Comparison of ENCODE assay signal across 17 cellular contexts in genomic region chr3:15301761-15302160, GRCh38. TPM values are rescaled to one million over a fixed set of nuclear protein-coding genes. Genes with fewer than 3 reads are reported as not detected.
DNase-seq lines count a peak whose midpoint lies in the region; ATAC-seq and TF ChIP-seq lines count a peak whose summit lies in the region.
"Had no signal": no experiment of that assay in that cellular context is flagged by ENCODE, and none has a peak within 500 bp of the region (broad histone marks: within the 10 kb centered on the region; RNA-seq: fewer than 3 reads in every experiment).

No MANE protein-coding gene starts in this region.

- H3K4me3 Mint-ChIP-seq in CD8-positive, alpha-beta memory T cell, result peak overlapping the region; percentile 49 to 96 (median 73)
- peak overlapping the region in 6 of 10 donors; percentile 16 to 77 (median 37) for H3K4me3 Mint-ChIP-seq in naive thymus-derived CD4-positive, alpha-beta T cell
- H3K4me3 Mint-ChIP-seq in stimulated activated memory B cell treated with anti-CD40 and anti-IgM and Interleukin-4, amounts not matched to agents 10 μg/mL and 1 μg/mL and 100 μg/mL, for 72 hours, result no peak overlapping the region
- H3K4me3 Mint-ChIP-seq: GM23338 had no signal

- no peaks in the 10 kb centered on the region for H3F3A ChIP-seq in PC-3 (ENCODE audit: low read length, unreplicated experiment)

- no peak overlapping the region for H2AFZ ChIP-seq in PC-3 (ENCODE audit: low read length)
- H2AFZ ChIP-seq: GM23338 had no signal

- no TSS peak for BruUV-seq in PC-3 (replicated peaks; lab: Mats Ljungman, UMichigan)

- H3K4me1 Mint-ChIP-seq in CD8-positive, alpha-beta memory T cell, result peaks cover 73 to 90% (median 87%) of the 10 kb centered on the region in 3 donors
- H3K4me1 Mint-ChIP-seq in naive thymus-derived CD4-positive, alpha-beta T cell, result peaks cover 50 to 90% (median 75%) of the 10 kb centered on the region in 7 donors
- H3K4me1 Mint-ChIP-seq in stimulated activated memory B cell treated with anti-CD40 and anti-IgM and Interleukin-4, amounts not matched to agents 10 μg/mL and 1 μg/mL and 100 μg/mL, for 72 hours, result peaks cover 51% of the 10 kb centered on the region

- no peaks in the 10 kb centered on the region for H3K27me3 Mint-ChIP-seq in CD8-positive, alpha-beta memory T cell
- H3K27me3 Mint-ChIP-seq in naive thymus-derived CD4-positive, alpha-beta T cell, result no peaks in the 10 kb centered on the region
- H3K27me3 Mint-ChIP-seq in stimulated activated memory B cell treated with anti-CD40 and anti-IgM and Interleukin-4, amounts not matched to agents 10 μg/mL and 1 μg/mL and 100 μg/mL, for 72 hours, result no peaks in the 10 kb centered on the region

- no peaks in the 10 kb centered on the region for H3K9me3 Mint-ChIP-seq in CD8-positive, alpha-beta memory T cell
- H3K9me3 Mint-ChIP-seq in naive thymus-derived CD4-positive, alpha-beta T cell, result peaks cover 0 to 3% (median 0%) of the 10 kb centered on the region in 11 donors
- H3K9me3 Mint-ChIP-seq in stimulated activated memory B cell treated with anti-CD40 and anti-IgM and Interleukin-4, amounts not matched to agents 10 μg/mL and 1 μg/mL and 100 μg/mL, for 72 hours, result no peaks in the 10 kb centered on the region
- H3K9me3 Mint-ChIP-seq: GM23338 had no signal

- POLR2A ChIA-PET in CD8-positive, alpha-beta memory T cell (lab: Charles Lee), result no interaction called here
- POLR2A ChIA-PET in naive thymus-derived CD4-positive, alpha-beta T cell (lab: Charles Lee), result no interaction called here
- POLR2A ChIA-PET in PC-3 (lab: Charles Lee; ENCODE audit: unreplicated experiment), result no interaction called here

- no peaks in the 10 kb centered on the region for H3K27me3 ChIP-seq in CD8-positive, alpha-beta memory T cell (ENCODE audit: insufficient read depth, low read length, poor library complexity, severe bottlenecking)
- H3K27me3 ChIP-seq in adrenal gland, result no peaks in the 10 kb centered on the region
- H3K27me3 ChIP-seq in naive thymus-derived CD4-positive, alpha-beta T cell (ENCODE audit: control insufficient read depth in 2 of 2, insufficient read depth in 2 of 2, low read length in 2 of 2), result no peaks in the 10 kb centered on the region
- no peaks in the 10 kb centered on the region for H3K27me3 ChIP-seq in PC-3 (ENCODE audit: low read length)

- CTCF ChIA-PET in CD8-positive, alpha-beta memory T cell (lab: Charles Lee), result interaction anchor here (0.8 to 1.4 kb wide), 2 partner anchors 27 to 34 kb away, joined by 3 to 4 read pairs; no protein-coding TSS in a partner anchor
- CTCF ChIA-PET in naive thymus-derived CD4-positive, alpha-beta T cell (lab: Charles Lee), result interaction anchor here (1.2 kb wide), 1 partner anchor 103 kb away, joined by 3 read pairs; no protein-coding TSS in a partner anchor
- CTCF ChIA-PET in PC-3 (lab: Charles Lee), result no interaction called here

- no peak for TF ChIP-seq CTCF in adrenal gland (IDR thresholded peaks at IDR 0.05)
- TF ChIP-seq CTCF in PC-3 (conservative IDR thresholded peaks at IDR 0.05; ENCODE audit: low read depth, low read length), result no peak

- H3K27ac Mint-ChIP-seq in CD8-positive, alpha-beta memory T cell, result peak overlapping the region; percentile 51 to 90 (median 68)
- H3K27ac Mint-ChIP-seq in naive thymus-derived CD4-positive, alpha-beta T cell, result peak overlapping the region in 5 of 9 donors; percentile 11 to 72 (median 62)
- H3K27ac Mint-ChIP-seq in stimulated activated memory B cell treated with anti-CD40 and anti-IgM and Interleukin-4, amounts not matched to agents 10 μg/mL and 1 μg/mL and 100 μg/mL, for 72 hours, result peak overlapping the region; percentile 69
- H3K27ac Mint-ChIP-seq: GM23338 had no signal

- H3K4me3 ChIP-seq in CD8-positive, alpha-beta memory T cell (ENCODE audit: low read length), result no peak overlapping the region
- no peak overlapping the region for H3K4me3 ChIP-seq in adrenal gland
- H3K4me3 ChIP-seq in naive thymus-derived CD4-positive, alpha-beta T cell (ENCODE audit: low read length), result no peak overlapping the region
- no peak overlapping the region for H3K4me3 ChIP-seq in PC-3 (ENCODE audit: low read length)
- H3K4me3 ChIP-seq: GM23338 had no signal

- H3K27ac ChIP-seq in CD8-positive, alpha-beta memory T cell (ENCODE audit: low read depth, low read length), result no peak overlapping the region
- H3K27ac ChIP-seq in adrenal gland, result peak overlapping the region in 4 of 5 donors; percentile 38 to 93 (median 88)
- H3K27ac ChIP-seq in naive thymus-derived CD4-positive, alpha-beta T cell (ENCODE audit: low read depth, low read length), result no peak overlapping the region
- no peak overlapping the region for H3K27ac ChIP-seq in PC-3 (ENCODE audit: low read length)
- H3K27ac ChIP-seq: HL-60 had no signal

- H3K9ac ChIP-seq in PC-3 (ENCODE audit: low read length), result no peak overlapping the region

- no peaks in the 10 kb centered on the region for H3K9me3 ChIP-seq in CD8-positive, alpha-beta memory T cell (ENCODE audit: low read length)
- H3K9me3 ChIP-seq in adrenal gland (replicated peaks in 1 of 3) (no peaks in the 10 kb centered on the region), PC-3 (ENCODE audit: low read length) (no peaks in the 10 kb centered on the region)
- no peaks in the 10 kb centered on the region for H3K9me3 ChIP-seq in naive thymus-derived CD4-positive, alpha-beta T cell (ENCODE audit: control insufficient read depth in 2 of 3, low read length in 3 of 3)

- no peak for DNase-seq in CD8-positive, alpha-beta memory T cell
- DNase-seq in adrenal gland (peak in 1 of 7 donors; percentile 47), iPS-NIHi11 (ENCODE audit: low spot score) (no peak), PC-3 (no peak), NCI-H2081 treated with DMSO at 0.1 percent for 48 hours (lab: John Stamatoyannopoulos, UW) (no peak)
- DNase-seq in naive thymus-derived CD4-positive, alpha-beta T cell, result no peak
- DNase-seq: Calu3, DMS79, KBM-7, NCI-H1048, NCI-H146, NCI-H2107, NCI-H345 had no signal

- no peaks in the 10 kb centered on the region for H3K79me2 ChIP-seq in PC-3 (ENCODE audit: low read length)

- no peaks in the 10 kb centered on the region for H3K9me2 ChIP-seq in PC-3 (replicated peaks; ENCODE audit: low read length)

- intact Hi-C loops in adrenal gland (cut with DNase I), result no loop called here
- intact Hi-C loops in naive thymus-derived CD4-positive, alpha-beta T cell (cut with micrococcal nuclease), result no loop called here
- intact Hi-C loops in PC-3 (cut with micrococcal nuclease), result no loop called here

- peaks cover 93% of the 10 kb centered on the region for H3K4me1 ChIP-seq in CD8-positive, alpha-beta memory T cell (ENCODE audit: insufficient read depth, low read length)
- H3K4me1 ChIP-seq in adrenal gland (replicated peaks in 1 of 2), result peaks cover 42 to 58% of the 10 kb centered on the region in 2 donors
- peaks cover 44 to 75% of the 10 kb centered on the region in 2 donors for H3K4me1 ChIP-seq in naive thymus-derived CD4-positive, alpha-beta T cell (ENCODE audit: control insufficient read depth in 2 of 2, insufficient read depth in 2 of 2, low read length in 2 of 2)
- peaks cover 24% of the 10 kb centered on the region for H3K4me1 ChIP-seq in PC-3 (ENCODE audit: insufficient read depth, low read length)

- H3K36me3 ChIP-seq in CD8-positive, alpha-beta memory T cell (ENCODE audit: insufficient read depth, low read length), result peaks cover 26% of the 10 kb centered on the region
- peaks cover 0 to 36% of the 10 kb centered on the region in 2 donors for H3K36me3 ChIP-seq in adrenal gland (replicated peaks in 1 of 2)
- peaks cover 0 to 24% (median 0%) of the 10 kb centered on the region in 3 experiments for H3K36me3 ChIP-seq in naive thymus-derived CD4-positive, alpha-beta T cell (ENCODE audit: control insufficient read depth in 2 of 3, insufficient read depth in 3 of 3, low read length in 3 of 3)
- peaks cover 18% of the 10 kb centered on the region for H3K36me3 ChIP-seq in PC-3 (ENCODE audit: low read depth, low read length)

- ATAC-seq in naive thymus-derived CD4-positive, alpha-beta T cell, result no peak
- no peak for ATAC-seq in stimulated activated memory B cell treated with anti-CD40 and anti-IgM and Interleukin-4, amounts not matched to agents 10 μg/mL and 1 μg/mL and 100 μg/mL, for 72 hours
- ATAC-seq in GM21515 (IDR thresholded peaks at IDR 0.05; ENCODE audit: unreplicated experiment) (no peak), PC-3 (no peak)
- ATAC-seq: GM23338 had no signal

- H3K4me2 ChIP-seq in PC-3 (ENCODE audit: low read length), result no peak overlapping the region
- H3K4me2 ChIP-seq: GM23338 had no signal

- 92 to 99% (median 94%) methylated on average over 7 of the region's 7 CpGs for WGBS in adrenal gland, 4 donors

- TF ChIP-seq POLR2A in adrenal gland (IDR thresholded peaks at IDR 0.05), result no peak

- H4K20me1 ChIP-seq in PC-3 (ENCODE audit: low read length), result no peaks in the 10 kb centered on the region

- H3K36me3 Mint-ChIP-seq in CD8-positive, alpha-beta memory T cell, result peaks cover 29 to 50% (median 38%) of the 10 kb centered on the region in 3 donors
- peaks cover 21 to 67% (median 60%) of the 10 kb centered on the region in 5 donors for H3K36me3 Mint-ChIP-seq in naive thymus-derived CD4-positive, alpha-beta T cell
- peaks cover 62% of the 10 kb centered on the region for H3K36me3 Mint-ChIP-seq in stimulated activated memory B cell treated with anti-CD40 and anti-IgM and Interleukin-4, amounts not matched to agents 10 μg/mL and 1 μg/mL and 100 μg/mL, for 72 hours

RNA-seq across cellular contexts. Expression of gene SH3BP5, which starts 30.6 kb away (rescaled TPM):
- total RNA-seq in CD8-positive, alpha-beta memory T cell, result 10 to 100 TPM; 14.2 to 15.5 TPM
- 84.3 TPM for polyA plus RNA-seq in CD8-positive, alpha-beta memory T cell
- total RNA-seq in adrenal gland, result 100 to 1,000 TPM; 134 to 830 (median 180) TPM
- 1,000 to 10,000 TPM in 1 of 3 donors, 100 to 1,000 TPM in 2; 119 to 1,158 (median 135) TPM for polyA plus RNA-seq in adrenal gland
- 10 to 100 TPM; 18.5 to 64.7 (median 39.5) TPM for total RNA-seq in naive thymus-derived CD4-positive, alpha-beta T cell
- 10 to 100 TPM; 38.2 to 49.6 TPM for polyA plus RNA-seq in naive thymus-derived CD4-positive, alpha-beta T cell
- 21.2 and 23.0 TPM in 2 replicates for total RNA-seq in PC-3 (2014; rRNA removed)

Comparison
In these comparisons a context has a peak if more than half of its experiments do, and no peak if none do; other contexts are left out.
1. H3K27ac ChIP-seq: peak in adrenal gland (4 of 5); none in CD8-positive, alpha-beta memory T cell (single experiment), naive thymus-derived CD4-positive, alpha-beta T cell (single experiment) and PC-3 (single experiment).
2. Peak in every context shown above with its lines, with median percentiles within 50 percentile points of each other: H3K27ac Mint-ChIP-seq.